Comparison of ENCODE assay signal across 36 cellular contexts in genomic region chr7:105756402-105756801, GRCh38.
"Had no signal": no experiment of that assay in that cellular context is flagged by ENCODE, and none has a peak within 500 bp of the region (broad histone marks: within the 10 kb centered on the region; RNA-seq: fewer than 3 reads in every experiment).

No MANE protein-coding gene starts in this region.

- DNase-seq: activated B cell treated with CpG ODN at 0.5 μM for 24 hours; activated CD4-positive, alpha-beta memory T cell treated with anti-CD3 and anti-CD28 coated beads for 36 hours; activated CD4-positive, alpha-beta T cell treated with anti-CD3 and anti-CD28 coated beads for 4 hours; activated CD4-positive, alpha-beta T cell treated with anti-CD3 and anti-CD28 coated beads, Interleukin-2, amount 10 ng/mL, durations not matched to agents 24 days and 14 days; activated CD4-positive, alpha-beta T cell treated with anti-CD3 and anti-CD28 coated beads, Interleukin-2, amount 50 U/mL, for 1 hour; activated CD4-positive, alpha-beta T cell treated with anti-CD3 and anti-CD28 coated beads, Interleukin-2, amount 50 U/mL, for 4 hours; activated CD4-positive, CD25-positive, alpha-beta regulatory T cell treated with anti-CD3 and anti-CD28 coated beads, Interleukin-2, amount 50 U/mL, for 72 hours; activated CD8-positive, alpha-beta memory T cell treated with anti-CD3 and anti-CD28 coated beads, Interleukin-2, amount 50 U/mL, for 4 hours; activated CD8-positive, alpha-beta T cell treated with anti-CD3 and anti-CD28 coated beads for 36 hours; activated effector memory CD4-positive, alpha-beta T cell treated with anti-CD3 and anti-CD28 coated beads, Interleukin-2, amount 50 U/mL, for 16 hours; activated gamma-delta T cell treated with Interleukin-2 at 50 U/mL for 16 hours; activated naive CD4-positive, alpha-beta T cell; activated naive CD4-positive, alpha-beta T cell treated with anti-CD3 and anti-CD28 coated beads, Interleukin-2, amount 10 ng/mL, durations not matched to agents 7 days and 5 days; activated naive CD8-positive, alpha-beta T cell treated with anti-CD3 and anti-CD28 coated beads, Interleukin-2, amount 10 ng/mL, durations not matched to agents 7 days and 5 days; activated naive CD8-positive, alpha-beta T cell treated with anti-CD3 and anti-CD28 coated beads, Interleukin-2, amount 50 U/mL, for 24 hours; activated T-cell treated with anti-CD3 and anti-CD28 coated beads for 4 hours; activated T-cell treated with anti-CD3 and anti-CD28 coated beads, Interleukin-2, amount 50 U/mL, for 1 hour; activated T-cell treated with anti-CD3 and anti-CD28 coated beads, Interleukin-2, amount 50 U/mL, for 4 hours; activated T-cell treated with anti-CD3 and anti-CD28 coated beads, Interleukin-2, amount 50 U/mL, for 72 hours; amniotic stem cell; aorta; brain microvascular endothelial cell; central memory CD4-positive, alpha-beta T cell; T-helper 1 cell; T-helper 2 cell; T-helper 9 cell had no signal

- FAIRE-seq: colon, TTC549 had no signal

- H3K9me3 Mint-ChIP-seq: activated B cell treated with CpG ODN at 0.5 μM for 24 hours; activated CD4-positive, alpha-beta memory T cell treated with anti-CD3 and anti-CD28 coated beads for 36 hours; activated CD4-positive, alpha-beta T cell treated with anti-CD3 and anti-CD28 coated beads, Interleukin-2, amount 10 ng/mL, durations not matched to agents 24 days and 14 days; activated CD8-positive, alpha-beta T cell treated with anti-CD3 and anti-CD28 coated beads for 36 hours; activated naive CD4-positive, alpha-beta T cell treated with anti-CD3 and anti-CD28 coated beads, Interleukin-2, amount 10 ng/mL, durations not matched to agents 7 days and 5 days; activated naive CD4-positive, alpha-beta T cell treated with anti-CD3 and anti-CD28 coated beads, Interleukin-2, amount 50 U/mL, for 24 hours; activated naive CD8-positive, alpha-beta T cell treated with anti-CD3 and anti-CD28 coated beads, Interleukin-2, amount 10 ng/mL, durations not matched to agents 7 days and 5 days; activated naive CD8-positive, alpha-beta T cell treated with anti-CD3 and anti-CD28 coated beads, Interleukin-2, amount 50 U/mL, for 24 hours; activated T-cell treated with anti-CD3 and anti-CD28 coated beads, Interleukin-2, amount 50 U/mL, for 4 hours; activated T-cell treated with anti-CD3 and anti-CD28 coated beads, Interleukin-2, amount 50 U/mL, for 72 hours; activated T-helper 1 cell treated with anti-CD3 and anti-CD28 coated beads, Interleukin-12 subunit alpha, Interleukin-12 subunit beta, Interleukin-2, Interleukin-4 antibody, amounts not matched to agents 30 ng/mL and 10 ng/mL and 1 ng/mL, durations not matched to agents 14 hours and 24 hours and 36 hours; activated T-helper 17 cell treated with anti-CD3 and anti-CD28 coated beads, Interleukin-2, amount 50 U/mL, for 72 hours; T-helper 1 cell treated with Interleukin-12 subunit alpha and Interleukin-12 subunit beta and Interleukin-4 antibody, amounts not matched to agents 30 μg/mL and 1 μg/mL, for 36 hours; T-helper 2 cell treated with Interferon-gamma antibody and Interleukin-4, amounts not matched to agents 5 μg/mL and 100 μg/mL, for 36 hours had no signal

- H3K36me3 Mint-ChIP-seq: activated CD4-positive, alpha-beta memory T cell treated with anti-CD3 and anti-CD28 coated beads for 36 hours; activated naive CD4-positive, alpha-beta T cell treated with anti-CD3 and anti-CD28 coated beads, Interleukin-2, amount 10 ng/mL, durations not matched to agents 7 days and 5 days; activated naive CD8-positive, alpha-beta T cell treated with anti-CD3 and anti-CD28 coated beads, Interleukin-2, amount 10 ng/mL, durations not matched to agents 7 days and 5 days had no signal

- H3K4me3 Mint-ChIP-seq: activated B cell treated with CpG ODN at 0.5 μM for 24 hours; activated CD4-positive, alpha-beta memory T cell treated with anti-CD3 and anti-CD28 coated beads for 36 hours; activated CD4-positive, alpha-beta T cell treated with anti-CD3 and anti-CD28 coated beads, Interleukin-2, amount 10 ng/mL, durations not matched to agents 24 days and 14 days; activated CD8-positive, alpha-beta T cell treated with anti-CD3 and anti-CD28 coated beads for 36 hours; activated naive CD4-positive, alpha-beta T cell treated with anti-CD3 and anti-CD28 coated beads, Interleukin-2, amount 10 ng/mL, durations not matched to agents 7 days and 5 days; activated naive CD4-positive, alpha-beta T cell treated with anti-CD3 and anti-CD28 coated beads, Interleukin-2, amount 50 U/mL, for 24 hours; activated naive CD8-positive, alpha-beta T cell; activated naive CD8-positive, alpha-beta T cell treated with anti-CD3 and anti-CD28 coated beads, Interleukin-2, amount 10 ng/mL, durations not matched to agents 7 days and 5 days; activated naive CD8-positive, alpha-beta T cell treated with anti-CD3 and anti-CD28 coated beads, Interleukin-2, amount 50 U/mL, for 24 hours; activated T-cell treated with anti-CD3 and anti-CD28 coated beads, Interleukin-2, amount 50 U/mL, for 4 hours; activated T-cell treated with anti-CD3 and anti-CD28 coated beads, Interleukin-2, amount 50 U/mL, for 72 hours; activated T-helper 1 cell treated with anti-CD3 and anti-CD28 coated beads, Interleukin-12 subunit alpha, Interleukin-12 subunit beta, Interleukin-2, Interleukin-4 antibody, amounts not matched to agents 30 ng/mL and 10 ng/mL and 1 ng/mL, durations not matched to agents 14 hours and 24 hours and 36 hours; activated T-helper 17 cell treated with anti-CD3 and anti-CD28 coated beads, Interleukin-2, amount 50 U/mL, for 72 hours; T-helper 1 cell treated with Interleukin-12 subunit alpha and Interleukin-12 subunit beta and Interleukin-4 antibody, amounts not matched to agents 30 μg/mL and 1 μg/mL, for 36 hours; T-helper 2 cell treated with Interferon-gamma antibody and Interleukin-4, amounts not matched to agents 5 μg/mL and 100 μg/mL, for 36 hours had no signal

- H3K27ac ChIP-seq: brain microvascular endothelial cell, breast epithelium, VCaP had no signal

- H3K27ac Mint-ChIP-seq: activated B cell treated with CpG ODN at 0.5 μM for 24 hours; activated CD4-positive, alpha-beta memory T cell treated with anti-CD3 and anti-CD28 coated beads for 36 hours; activated CD4-positive, alpha-beta T cell treated with anti-CD3 and anti-CD28 coated beads, Interleukin-2, amount 10 ng/mL, durations not matched to agents 24 days and 14 days; activated CD8-positive, alpha-beta T cell treated with anti-CD3 and anti-CD28 coated beads for 36 hours; activated naive CD4-positive, alpha-beta T cell treated with anti-CD3 and anti-CD28 coated beads, Interleukin-2, amount 10 ng/mL, durations not matched to agents 7 days and 5 days; activated naive CD4-positive, alpha-beta T cell treated with anti-CD3 and anti-CD28 coated beads, Interleukin-2, amount 50 U/mL, for 24 hours; activated naive CD8-positive, alpha-beta T cell; activated naive CD8-positive, alpha-beta T cell treated with anti-CD3 and anti-CD28 coated beads, Interleukin-2, amount 10 ng/mL, durations not matched to agents 7 days and 5 days; activated naive CD8-positive, alpha-beta T cell treated with anti-CD3 and anti-CD28 coated beads, Interleukin-2, amount 50 U/mL, for 24 hours; activated T-cell treated with anti-CD3 and anti-CD28 coated beads, Interleukin-2, amount 50 U/mL, for 72 hours; activated T-helper 1 cell treated with anti-CD3 and anti-CD28 coated beads, Interleukin-12 subunit alpha, Interleukin-12 subunit beta, Interleukin-2, Interleukin-4 antibody, amounts not matched to agents 30 ng/mL and 10 ng/mL and 1 ng/mL, durations not matched to agents 14 hours and 24 hours and 36 hours; activated T-helper 17 cell treated with anti-CD3 and anti-CD28 coated beads, Interleukin-2, amount 50 U/mL, for 72 hours; T-helper 1 cell treated with Interleukin-12 subunit alpha and Interleukin-12 subunit beta and Interleukin-4 antibody, amounts not matched to agents 30 μg/mL and 1 μg/mL, for 36 hours; T-helper 2 cell treated with Interferon-gamma antibody and Interleukin-4, amounts not matched to agents 5 μg/mL and 100 μg/mL, for 36 hours had no signal

- H3K27me3 ChIP-seq: brain microvascular endothelial cell, breast epithelium had no signal

- H3K27me3 Mint-ChIP-seq: activated B cell treated with CpG ODN at 0.5 μM for 24 hours; activated CD4-positive, alpha-beta memory T cell treated with anti-CD3 and anti-CD28 coated beads for 36 hours; activated CD8-positive, alpha-beta T cell treated with anti-CD3 and anti-CD28 coated beads for 36 hours; activated naive CD4-positive, alpha-beta T cell treated with anti-CD3 and anti-CD28 coated beads, Interleukin-2, amount 50 U/mL, for 24 hours; activated naive CD8-positive, alpha-beta T cell; activated naive CD8-positive, alpha-beta T cell treated with anti-CD3 and anti-CD28 coated beads, Interleukin-2, amount 50 U/mL, for 24 hours; activated T-helper 17 cell treated with anti-CD3 and anti-CD28 coated beads, Interleukin-2, amount 50 U/mL, for 72 hours had no signal

- H3K4me3 ChIP-seq: breast epithelium had no signal

- H3K9me3 ChIP-seq: breast epithelium had no signal

- H3K4me1 ChIP-seq: breast epithelium had no signal

- H3K36me3 ChIP-seq: brain microvascular endothelial cell, breast epithelium had no signal

- ATAC-seq: activated CD8-positive, alpha-beta T cell treated with anti-CD3 and anti-CD28 coated beads for 36 hours; activated naive CD8-positive, alpha-beta T cell treated with anti-CD3 and anti-CD28 coated beads, Interleukin-2, amount 50 U/mL, for 24 hours; activated T-cell treated with anti-CD3 and anti-CD28 coated beads, Interleukin-2, amount 50 U/mL, for 4 hours; activated T-cell treated with anti-CD3 and anti-CD28 coated beads, Interleukin-2, amount 50 U/mL, for 72 hours; activated T-helper 17 cell treated with anti-CD3 and anti-CD28 coated beads, Interleukin-2, amount 50 U/mL, for 72 hours had no signal

- H3K4me1 Mint-ChIP-seq: activated B cell treated with CpG ODN at 0.5 μM for 24 hours had no signal
